24 cellular contexts compared by ENCODE assay signal in genomic region chr6:36691612-36692011, GRCh38. TPM values are rescaled to one million over a fixed set of nuclear protein-coding genes. Genes with fewer than 3 reads are reported as not detected.
DNase-seq lines count a peak whose midpoint lies in the region; ATAC-seq and TF ChIP-seq lines count a peak whose summit lies in the region.
"Had no signal": no experiment of that assay in that cellular context is flagged by ENCODE, and none has a peak within 500 bp of the region (broad histone marks: within the 10 kb centered on the region; RNA-seq: fewer than 3 reads in every experiment).

No MANE protein-coding gene starts in this region.

- peaks cover 16 to 47% (median 27%) of the 10 kb centered on the region in 4 donors for H3K4me1 Mint-ChIP-seq in CD4-positive, alpha-beta memory T cell
- peaks cover 30% of the 10 kb centered on the region for H3K4me1 Mint-ChIP-seq in T-helper 17 cell

- H3K27me3 ChIP-seq in CD4-positive, alpha-beta memory T cell (ENCODE audit: insufficient read depth, low read length) = no peaks in the 10 kb centered on the region
- H3K27me3 ChIP-seq in neutrophil = no peaks in the 10 kb centered on the region
- H3K27me3 ChIP-seq: esophagus muscularis mucosa, suprapubic skin had no signal

- peak; percentile 60 for DNase-seq in activated effector memory CD4-positive, alpha-beta T cell treated with anti-CD3 and anti-CD28 coated beads, Interleukin-2, amount 50 U/mL, for 16 hours
- DNase-seq in activated effector memory CD4-positive, alpha-beta T cell treated with Interleukin-2 at 50 U/mL for 16 hours = no peak
- no peak for DNase-seq in CD4-positive, alpha-beta memory T cell
- DNase-seq in T-helper 17 cell = no peak
- no peak for DNase-seq in NCI-H2081 (lab: John Stamatoyannopoulos, UW)
- no peak for DNase-seq in ureter (ENCODE audit: low spot score)
- DNase-seq in GM10266 (ENCODE audit: extremely low spot score) = no peak
- DNase-seq: ACHN; cerebellar nuclear complex; DMS53; effector CD4-positive, alpha-beta T cell; NCI-H187 treated with DMSO at 0.1 percent for 48 hours; retina; T-helper 9 cell had no signal

- peak overlapping the region; percentile 40 for H3K27ac ChIP-seq in CD4-positive, alpha-beta memory T cell (ENCODE audit: low read depth, low read length)
- H3K27ac ChIP-seq in neutrophil = peak overlapping the region; percentile 79
- H3K27ac ChIP-seq: esophagus muscularis mucosa, suprapubic skin had no signal

- H3K36me3 ChIP-seq in CD4-positive, alpha-beta memory T cell (ENCODE audit: insufficient read depth, low read length) = no peaks in the 10 kb centered on the region
- no peaks in the 10 kb centered on the region for H3K36me3 ChIP-seq in neutrophil

- H3K27me3 Mint-ChIP-seq in CD4-positive, alpha-beta memory T cell = no peaks in the 10 kb centered on the region
- H3K27me3 Mint-ChIP-seq in T-helper 17 cell = no peaks in the 10 kb centered on the region

- CTCF ChIA-PET in CD4-positive, alpha-beta memory T cell (lab: Charles Lee; ENCODE audit: partially characterized antibody) = interaction anchor here (1.1 to 3.1 kb wide), 5 partner anchors 9 to 74 kb away, joined by 3 to 18 read pairs (median 4); no protein-coding TSS in a partner anchor

- peak overlapping the region in 1 of 8 donors; percentile 7 for H3K4me3 Mint-ChIP-seq in CD4-positive, alpha-beta memory T cell
- H3K4me3 Mint-ChIP-seq in T-helper 17 cell = no peak overlapping the region
- H3K4me3 Mint-ChIP-seq: CD8-positive, alpha-beta T cell had no signal

- H3K9me3 Mint-ChIP-seq in CD4-positive, alpha-beta memory T cell = no peaks in the 10 kb centered on the region
- H3K9me3 Mint-ChIP-seq: CD8-positive, alpha-beta T cell had no signal

- POLR2A ChIA-PET in CD4-positive, alpha-beta memory T cell (lab: Charles Lee; ENCODE audit: partially characterized antibody) = interaction anchor here (0.8 to 2.2 kb wide), 2 partner anchors 12 to 78 kb away, joined by 3 to 15 read pairs; partner anchors contain the start of gene CDKN1A

- no peaks in the 10 kb centered on the region for H3K9me3 ChIP-seq in CD4-positive, alpha-beta memory T cell (ENCODE audit: control insufficient read depth in 1 of 2, low read length in 2 of 2)
- H3K9me3 ChIP-seq in T-helper 17 cell (ENCODE audit: control insufficient read depth, low read length, poor library complexity, severe bottlenecking) = no peaks in the 10 kb centered on the region
- no peaks in the 10 kb centered on the region for H3K9me3 ChIP-seq in neutrophil
- H3K9me3 ChIP-seq: esophagus muscularis mucosa, suprapubic skin had no signal

- H3K36me3 Mint-ChIP-seq in CD4-positive, alpha-beta memory T cell = peaks cover 0 to 4% of the 10 kb centered on the region in 2 donors
- H3K36me3 Mint-ChIP-seq in T-helper 17 cell (ENCODE audit: low read depth) = no peaks in the 10 kb centered on the region
- H3K36me3 Mint-ChIP-seq: CD8-positive, alpha-beta T cell had no signal

- TF ChIP-seq CTCF in neutrophil (IDR thresholded peaks at IDR 0.05) (no peak), GM10266 (IDR thresholded peaks at IDR 0.05; ENCODE audit: control insufficient read depth, insufficient read depth, low read depth, missing control alignments) (no peak)

- ATAC-seq in T-helper 17 cell = no peak
- ATAC-seq: Panc1 had no signal

- peaks cover 20% of the 10 kb centered on the region for H3K4me1 ChIP-seq in CD4-positive, alpha-beta memory T cell (ENCODE audit: insufficient read depth, low read length)
- peaks cover 19 to 27% of the 10 kb centered on the region in 2 experiments for H3K4me1 ChIP-seq in neutrophil (ENCODE audit: control insufficient read depth in 1 of 2, insufficient read depth in 1 of 2, low read depth in 1 of 2, low read length in 1 of 2)

- H3K4me3 ChIP-seq in CD4-positive, alpha-beta memory T cell (ENCODE audit: low read length in 2 of 2) = no peak overlapping the region
- no peak overlapping the region for H3K4me3 ChIP-seq in neutrophil (ENCODE audit: low read depth in 1 of 2, low read length in 1 of 2)
- H3K4me3 ChIP-seq: esophagus muscularis mucosa, suprapubic skin had no signal

- intact Hi-C loops in CD4-positive, alpha-beta memory T cell (cut with micrococcal nuclease) = no loop called here

- peak overlapping the region; percentile 54 to 93 (median 88) for H3K27ac Mint-ChIP-seq in CD4-positive, alpha-beta memory T cell
- H3K27ac Mint-ChIP-seq in T-helper 17 cell = peak overlapping the region; percentile 67

RNA-seq across cellular contexts. Expression of gene RAB44, which starts 6.0 kb away (rescaled TPM):
- total RNA-seq in CD4-positive, alpha-beta memory T cell = not detected
- polyA plus RNA-seq in CD4-positive, alpha-beta memory T cell = not detected
- total RNA-seq in T-helper 17 cell (under 1 TPM; 0.21 to 0.77 TPM), ureter (1.0 TPM)
- total RNA-seq: H1, kidney epithelial cell, lung microvascular endothelial cell, myocyte, SK-MEL-5 had no signal

RNA-seq across cellular contexts. Expression of gene CDKN1A, which starts 13.1 kb away (rescaled TPM):
- 10 to 100 TPM; 10.5 to 12.9 TPM for total RNA-seq in CD4-positive, alpha-beta memory T cell
- 10 to 100 TPM in 1 of 2 donors, 1 to 10 TPM in 1; 3.3 to 20.6 TPM for polyA plus RNA-seq in CD4-positive, alpha-beta memory T cell
- total RNA-seq in T-helper 17 cell = 100 to 1,000 TPM; 180 to 255 TPM
- total RNA-seq in ureter = 82.8 TPM
